Comparison of ENCODE assay signal across 1 cellular context in the genomic region with DNA sequence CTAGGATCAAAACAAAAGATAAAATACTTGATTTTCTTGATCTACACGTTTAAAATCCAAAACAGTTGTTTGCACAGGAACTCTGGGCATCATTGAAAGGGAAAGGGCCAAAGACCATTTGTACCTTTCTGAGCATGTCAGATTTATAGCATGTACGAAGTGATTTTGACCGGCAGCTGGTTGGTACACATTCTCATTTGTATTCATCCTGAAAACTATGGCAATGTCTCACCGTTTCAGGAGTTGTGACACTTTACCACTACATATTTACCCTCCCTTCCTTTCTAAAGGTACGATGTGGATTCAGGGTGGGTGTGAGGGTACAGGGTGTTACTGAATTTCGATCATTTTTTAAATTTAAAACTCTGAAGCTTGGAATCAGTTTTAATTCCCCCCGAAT.
TF ChIP-seq lines count a peak whose summit lies in the region.

No MANE protein-coding gene starts in this region.

TF ChIP-seq in endothelial cell of umbilical vein, 7 proteins besides CTCF, POLR2A, EP300 and RAD21 (continued from another document):
- TF ChIP-seq POLR2AphosphoS5 (IDR thresholded peaks at IDR 0.05; ENCODE audit: insufficient read depth, low read depth, low read length) (no peak), JUN (IDR thresholded peaks at IDR 0.05; ENCODE audit: borderline replicate concordance, insufficient read depth, insufficient read length, low read depth) (no peak), FOS (IDR thresholded peaks at IDR 0.05; ENCODE audit: borderline replicate concordance, insufficient read depth, low read length) (no peak), GATA2 (IDR thresholded peaks at IDR 0.05; ENCODE audit: insufficient read depth, insufficient read length, low read depth, low read length) (no peak), EZH2 (IDR thresholded peaks at IDR 0.05; ENCODE audit: borderline replicate concordance, low read depth, low read length, severe bottlenecking) (no peak)
- TF ChIP-seq, protein P1, sequence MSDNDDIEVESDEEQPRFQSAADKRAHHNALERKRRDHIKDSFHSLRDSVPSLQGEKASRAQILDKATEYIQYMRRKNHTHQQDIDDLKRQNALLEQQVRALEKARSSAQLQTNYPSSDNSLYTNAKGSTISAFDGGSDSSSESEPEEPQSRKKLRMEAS (IDR thresholded peaks at IDR 0.05; ENCODE audit: insufficient read depth, insufficient read length), result no peak
